Comparison of ENCODE assay signal across 8 cellular contexts in the genomic region with DNA sequence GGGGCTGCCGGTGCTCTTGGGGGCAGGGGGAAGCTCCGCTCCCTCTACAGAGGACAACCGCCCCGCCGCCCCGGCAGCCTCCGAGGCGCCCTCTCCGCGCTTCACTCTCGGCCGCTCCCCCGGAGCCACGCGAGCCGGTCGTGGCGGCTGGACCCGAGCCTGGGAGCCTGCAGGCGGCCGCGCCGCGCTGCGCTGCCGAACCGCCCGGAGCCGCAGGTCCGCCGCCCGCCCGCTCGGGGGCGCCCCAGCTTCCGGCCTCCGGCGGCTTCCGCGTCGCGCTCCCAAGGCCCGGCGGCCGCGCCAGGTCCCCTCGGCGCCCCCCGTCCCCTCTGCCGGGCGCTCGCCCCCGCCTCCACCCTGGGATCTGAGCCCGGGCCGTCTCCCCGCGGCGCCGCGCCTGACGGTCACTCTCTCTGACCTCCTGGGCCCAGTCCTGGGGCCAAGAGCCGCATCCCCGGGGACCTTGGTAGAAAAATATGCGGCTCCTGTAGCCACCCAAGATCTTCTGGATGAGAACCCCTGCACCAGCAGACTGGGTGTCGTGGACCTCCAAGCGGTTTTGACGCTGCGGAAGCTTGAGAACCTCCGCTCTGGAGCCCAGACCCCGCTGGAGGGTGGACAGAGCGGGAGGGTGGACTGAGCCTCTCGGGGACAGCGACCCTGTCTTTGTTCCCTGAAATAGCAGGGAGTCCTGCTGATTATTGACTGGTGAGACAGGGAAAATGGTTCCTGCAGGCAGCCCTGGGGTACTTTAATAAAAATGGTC. TPM values are rescaled to one million over a fixed set of nuclear protein-coding genes. Genes with fewer than 3 reads are reported as not detected.
A peak's percentile ranks its signal among the peaks of the same experiment; 100 is the strongest.
DNase-seq lines count a peak whose midpoint lies in the region; TF ChIP-seq lines count a peak whose summit lies in the region.

No MANE protein-coding gene starts in this region.

- peaks cover 6% of the 10 kb centered on the region for H3K4me1 ChIP-seq in ovary (ENCODE audit: insufficient read depth)

- intact Hi-C loops in ovary (cut with DNase I): no loop called here

- peaks cover 6% of the 10 kb centered on the region for H3K36me3 Mint-ChIP-seq in HFFc6 (ENCODE audit: low read depth)

- H3K4me3 ChIP-seq in ovary: peak overlapping the region; percentile 33

- H3K27ac Mint-ChIP-seq in HFFc6: no peak overlapping the region

- peaks cover 13% of the 10 kb centered on the region for H3K4me1 Mint-ChIP-seq in HFFc6 (ENCODE audit: low read depth)

- H3K27me3 ChIP-seq in ovary: no peaks in the 10 kb centered on the region

- TF ChIP-seq CTCF in GM10266 (IDR thresholded peaks at IDR 0.05; ENCODE audit: control insufficient read depth, insufficient read depth, low read depth, missing control alignments) (peak; percentile 91), HFFc6 (IDR thresholded peaks at IDR 0.05) (peak; percentile 41; the same call in 1 of the 2 replicates), ovary (IDR thresholded peaks at IDR 0.05) (peak in 2 of 3 donors; percentile 30 to 31)

- H3K9me3 ChIP-seq in ovary: no peaks in the 10 kb centered on the region

- H3K4me3 Mint-ChIP-seq in HFFc6: peak overlapping the region; percentile 39

- WGBS in ovary, 3 donors: 10 to 18% (median 16%) methylated on average over 29 to 73 of the region's 73 CpGs

- no peaks in the 10 kb centered on the region for H3K36me3 ChIP-seq in ovary

- H3K27me3 Mint-ChIP-seq in HFFc6 (ENCODE audit: insufficient read depth): peaks cover 33% of the 10 kb centered on the region

- H3K27ac ChIP-seq in ovary: peak overlapping the region in 1 of 2 donors; percentile 1

- DNase-seq in GM10266 (ENCODE audit: extremely low spot score) (peak; percentile 91), HFFc6 (no peak), NOMO-1 (lab: John Stamatoyannopoulos, UW; ENCODE audit: unreplicated experiment in 2 of 2) (peak; percentile 67 to 76), glomerular visceral epithelial cell (ENCODE audit: extremely low spot score) (peak; percentile 23), ovary (peak; percentile 31 to 76 (median 58)), ureter (ENCODE audit: low spot score) (peak; percentile 53), NCI-H446 treated with DMSO at 0.1 percent for 48 hours (lab: John Stamatoyannopoulos, UW) (no peak)
- peak; percentile 61 for DNase-seq in activated effector memory CD4-positive, alpha-beta T cell treated with Interleukin-2 at 50 U/mL for 16 hours

- no peak for TF ChIP-seq POLR2A in ovary (IDR thresholded peaks at IDR 0.05)

- H3K9me3 Mint-ChIP-seq in HFFc6: peaks cover 6% of the 10 kb centered on the region

- no peak for TF ChIP-seq EP300 in ovary (IDR thresholded peaks at IDR 0.05)

RNA-seq across cellular contexts. Expression of gene SERTAD2, which starts 44.3 kb away (rescaled TPM):
- total RNA-seq in HFFc6 (2021; fragmentation: NEBNext Ultra II Directional; extraction: Animal tissue kit (Norgen Biotek cat#: 25700)): 10 to 100 TPM; 22.2 to 33.9 (median 29.1) TPM
- total RNA-seq in ovary: 10 to 100 TPM; 11.0 to 26.8 (median 21.8) TPM
- polyA plus RNA-seq in ovary: 10 to 100 TPM in 1 of 2 donors, 1 to 10 TPM in 1; 9.9 to 20.8 TPM
- 23.1 TPM for total RNA-seq in ureter

Comparison
In these comparisons a context has a peak if more than half of its experiments do, and no peak if none do; other contexts are left out.
1. DNase-seq: peak in GM10266 (single experiment), NOMO-1 (2 of 2), activated effector memory CD4-positive, alpha-beta T cell treated with Interleukin-2 at 50 U/mL for 16 hours (single experiment), glomerular visceral epithelial cell (single experiment), ovary (5 of 5) and ureter (single experiment); none in HFFc6 (single experiment) and NCI-H446 treated with DMSO at 0.1 percent for 48 hours (single experiment).
2. CTCF ChIP-seq: peak in every context shown above with its lines; median percentile 91 in GM10266; 41 in HFFc6; 30 in ovary.